6 cellular contexts compared by ENCODE assay signal in the genomic region with DNA sequence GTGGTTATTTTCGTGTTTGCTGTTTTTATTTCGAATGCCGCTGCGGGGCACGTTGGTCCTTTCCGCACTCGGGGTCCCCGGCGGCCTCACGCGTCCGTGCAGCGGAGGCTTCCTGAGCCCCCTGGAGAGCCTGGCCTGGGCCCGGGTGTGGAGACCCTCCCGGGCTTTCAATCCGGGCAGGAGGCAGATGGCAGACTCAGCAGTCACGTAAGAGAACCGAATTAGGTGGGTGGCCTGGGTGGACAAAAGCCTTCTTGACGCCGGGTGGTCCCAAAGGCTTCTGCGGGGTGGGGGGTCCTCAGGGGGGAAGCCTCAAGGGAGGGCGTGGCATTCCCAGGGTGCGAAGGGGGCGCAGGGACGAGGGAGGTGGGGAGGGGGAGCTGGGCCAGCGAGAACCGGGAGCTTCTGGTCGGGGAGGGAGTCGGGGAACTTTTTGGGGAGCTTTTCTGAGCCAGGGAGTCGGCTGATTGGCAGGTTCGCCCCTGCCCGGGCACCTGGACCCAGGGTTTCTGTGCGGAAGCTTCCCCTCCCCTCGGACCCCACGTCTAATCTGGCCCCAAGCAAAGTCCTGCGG. TPM values are rescaled to one million over a fixed set of nuclear protein-coding genes. Genes with fewer than 3 reads are reported as not detected.
DNase-seq lines count a peak whose midpoint lies in the region; ATAC-seq, FAIRE-seq and TF ChIP-seq lines count a peak whose summit lies in the region.

No MANE protein-coding gene starts in this region.

- peaks cover 0 to 4% (median 0%) of the 10 kb centered on the region in 5 donors for H3K36me3 Mint-ChIP-seq in naive thymus-derived CD4-positive, alpha-beta T cell

- TF ChIP-seq CTCF in GM12864 (IDR thresholded peaks at IDR 0.05; ENCODE audit: low read depth, low read length, missing control alignments) (no peak), ascending aorta (IDR thresholded peaks at IDR 0.05) (no peak)

- H3K4me1 Mint-ChIP-seq in naive thymus-derived CD4-positive, alpha-beta T cell = peaks cover 3 to 25% (median 13%) of the 10 kb centered on the region in 7 donors

- ATAC-seq in naive thymus-derived CD4-positive, alpha-beta T cell = no peak
- no peak for ATAC-seq in GM18909 (IDR thresholded peaks at IDR 0.05; ENCODE audit: poor library complexity, unreplicated experiment)

- H3K27me3 ChIP-seq in ascending aorta = no peaks in the 10 kb centered on the region
- peaks cover 9 to 20% of the 10 kb centered on the region in 2 donors for H3K27me3 ChIP-seq in naive thymus-derived CD4-positive, alpha-beta T cell (ENCODE audit: control insufficient read depth in 2 of 2, insufficient read depth in 2 of 2, low read length in 2 of 2)

- POLR2A ChIA-PET in naive thymus-derived CD4-positive, alpha-beta T cell (lab: Charles Lee) = interaction anchor here (2.6 kb wide), 1 partner anchor 12 kb away, joined by 10 read pairs; a partner anchor contains a TSS

- intact Hi-C loops in ascending aorta (cut with DNase I) = loop anchor here (5.0 kb wide), 2 partner anchors 116 to 231 kb away; a partner anchor contains a TSS
- intact Hi-C loops in naive thymus-derived CD4-positive, alpha-beta T cell (cut with micrococcal nuclease) = loop anchor here in 1 of 2 donors (1.0 kb wide), 3 partner anchors 17 to 115 kb away; a partner anchor contains a TSS

- H3K9me3 ChIP-seq in ascending aorta = no peaks in the 10 kb centered on the region
- no peaks in the 10 kb centered on the region for H3K9me3 ChIP-seq in naive thymus-derived CD4-positive, alpha-beta T cell (ENCODE audit: control insufficient read depth in 2 of 3, low read length in 3 of 3)

- H3K4me3 Mint-ChIP-seq in naive thymus-derived CD4-positive, alpha-beta T cell = peak overlapping the region; percentile 64 to 87 (median 80)

- peaks cover 10 to 50% (median 22%) of the 10 kb centered on the region in 5 donors for H3K27me3 Mint-ChIP-seq in naive thymus-derived CD4-positive, alpha-beta T cell

- peaks cover 17 to 28% of the 10 kb centered on the region in 2 donors for H3K4me1 ChIP-seq in ascending aorta
- H3K4me1 ChIP-seq in naive thymus-derived CD4-positive, alpha-beta T cell (ENCODE audit: control insufficient read depth in 2 of 2, insufficient read depth in 2 of 2, low read length in 2 of 2) = peaks cover 12 to 18% of the 10 kb centered on the region in 2 donors

- peak overlapping the region in 7 of 9 donors; percentile 46 to 96 (median 90) for H3K27ac Mint-ChIP-seq in naive thymus-derived CD4-positive, alpha-beta T cell

- peaks cover 0 to 1% (median 0%) of the 10 kb centered on the region in 11 donors for H3K9me3 Mint-ChIP-seq in naive thymus-derived CD4-positive, alpha-beta T cell

- DNase-seq in GM12864 (ENCODE audit: low read depth) (no peak), ascending aorta (ENCODE audit: low spot score in 2 of 2) (no peak), RCC 7860 (ENCODE audit: low spot score) (no peak), HCEC 1CT (no peak)
- peak in 1 of 9 donors; percentile 13 for DNase-seq in naive thymus-derived CD4-positive, alpha-beta T cell

- no peaks in the 10 kb centered on the region for H3K36me3 ChIP-seq in ascending aorta
- H3K36me3 ChIP-seq in naive thymus-derived CD4-positive, alpha-beta T cell (ENCODE audit: control insufficient read depth in 2 of 3, insufficient read depth in 3 of 3, low read length in 3 of 3) = no peaks in the 10 kb centered on the region

- CTCF ChIA-PET in naive thymus-derived CD4-positive, alpha-beta T cell (lab: Charles Lee) = interaction anchor here (0.9 to 2.3 kb wide), 3 partner anchors 12 to 17 kb away, joined by 3 to 15 read pairs (median 3); a partner anchor contains a TSS

- peak overlapping the region; percentile 27; the same call in 1 of the 2 replicates for H3K4me3 ChIP-seq in GM12864 (ENCODE audit: low read depth, low read length)
- peak overlapping the region; percentile 58 to 68 for H3K4me3 ChIP-seq in ascending aorta
- H3K4me3 ChIP-seq in naive thymus-derived CD4-positive, alpha-beta T cell (ENCODE audit: low read length) = peak overlapping the region; percentile 42

- no peak for FAIRE-seq in RCC 7860 (lab: Jason Lieb, UNC)

- H3K27ac ChIP-seq in ascending aorta = peak overlapping the region; percentile 98
- peak overlapping the region; percentile 20 for H3K27ac ChIP-seq in naive thymus-derived CD4-positive, alpha-beta T cell (ENCODE audit: low read depth, low read length)

RNA-seq across cellular contexts. Expression of a gene that starts 1.2 kb away (rescaled TPM):
- total RNA-seq in ascending aorta = 285 TPM
- total RNA-seq in naive thymus-derived CD4-positive, alpha-beta T cell = 10 to 100 TPM in 2 of 5 experiments, under 1 TPM in 1, not detected in 2; 0.22 to 35.0 (median 18.8) TPM
- 1 to 10 TPM in 1 of 2 donors, under 1 TPM in 1; 0.61 to 1.8 TPM for polyA plus RNA-seq in naive thymus-derived CD4-positive, alpha-beta T cell

RNA-seq across cellular contexts. Expression of a gene that starts 12.2 kb away (rescaled TPM):
- 125 TPM for total RNA-seq in ascending aorta
- 100 to 1,000 TPM in 1 of 5 experiments, 10 to 100 TPM in 4; 17.4 to 227 (median 25.4) TPM for total RNA-seq in naive thymus-derived CD4-positive, alpha-beta T cell
- polyA plus RNA-seq in naive thymus-derived CD4-positive, alpha-beta T cell = 100 to 1,000 TPM; 114 to 218 TPM

RNA-seq across cellular contexts. Expression of a gene that starts 18.8 kb away (rescaled TPM):
- total RNA-seq in ascending aorta = 109 TPM
- total RNA-seq in naive thymus-derived CD4-positive, alpha-beta T cell = 10 to 100 TPM in 1 of 5 experiments, 1 to 10 TPM in 4; 1.8 to 10.9 (median 4.9) TPM
- 1 to 10 TPM in 1 of 2 donors, under 1 TPM in 1; 0.19 to 1.2 TPM for polyA plus RNA-seq in naive thymus-derived CD4-positive, alpha-beta T cell

RNA-seq across cellular contexts. Expression of a gene that starts 19.3 kb away (rescaled TPM):
- total RNA-seq in ascending aorta = not detected
- total RNA-seq in naive thymus-derived CD4-positive, alpha-beta T cell = not detected
- not detected for polyA plus RNA-seq in naive thymus-derived CD4-positive, alpha-beta T cell

RNA-seq across cellular contexts. Expression of a gene that starts 34.9 kb away (rescaled TPM):
- not detected for total RNA-seq in ascending aorta
- 1 to 10 TPM in 3 of 5 experiments, under 1 TPM in 2; 0.24 to 3.0 (median 1.0) TPM for total RNA-seq in naive thymus-derived CD4-positive, alpha-beta T cell
- polyA plus RNA-seq in naive thymus-derived CD4-positive, alpha-beta T cell = under 1 TPM in 1 of 2 donors, not detected in 1; 0.18 TPM
